ENCODE assay signal across 11 cellular contexts in the genomic region with DNA sequence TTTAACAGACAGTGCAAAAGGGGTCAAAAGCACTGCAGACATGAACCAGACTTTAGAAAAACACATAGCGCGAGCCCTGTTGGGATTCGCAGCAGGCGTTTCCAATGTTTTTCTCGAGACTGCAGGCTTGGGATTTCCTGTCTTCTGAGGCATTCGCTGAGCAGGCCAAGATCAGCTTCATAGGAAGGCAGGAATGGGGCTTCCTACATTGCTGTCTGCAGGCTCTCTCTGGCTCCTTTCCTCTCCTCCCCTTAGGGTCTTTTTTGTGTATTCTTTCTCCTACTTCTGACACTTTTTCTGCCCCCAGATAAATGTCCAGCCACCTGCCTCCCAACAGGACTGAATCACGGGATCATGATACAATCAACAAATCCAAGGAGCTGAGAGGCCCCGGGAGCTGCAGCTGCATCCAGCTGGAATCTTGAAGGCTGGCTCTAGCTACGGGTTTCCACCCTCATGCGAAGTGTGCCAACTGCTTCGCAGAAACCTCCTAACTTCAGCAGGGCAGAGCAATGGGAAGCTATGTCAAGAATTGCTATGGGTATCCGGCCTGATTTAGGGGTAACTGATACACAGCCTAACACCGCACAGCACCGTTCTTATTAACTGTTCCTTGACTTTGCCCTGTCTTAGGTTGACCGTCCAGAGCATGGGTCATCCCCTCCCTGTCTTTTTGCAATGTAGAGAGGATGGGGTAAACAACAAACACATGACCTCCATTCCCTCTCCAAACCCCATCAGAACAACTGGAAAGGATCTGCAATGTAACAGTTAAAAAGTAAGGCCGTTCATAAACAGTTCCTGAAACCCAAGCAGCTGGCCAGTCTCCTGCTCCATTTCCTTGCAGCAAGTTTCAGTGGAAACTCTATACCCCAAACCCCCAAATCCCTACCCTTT. TPM values are rescaled to one million over a fixed set of nuclear protein-coding genes. Genes with fewer than 3 reads are reported as not detected.
A peak's percentile ranks its signal among the peaks of the same experiment; 100 is the strongest.
DNase-seq lines count a peak whose midpoint lies in the region; ATAC-seq and TF ChIP-seq lines count a peak whose summit lies in the region.
"Had no signal": no experiment of that assay in that cellular context is flagged by ENCODE, and none has a peak within 500 bp of the region (broad histone marks: within the 10 kb centered on the region; RNA-seq: fewer than 3 reads in every experiment).

No MANE protein-coding gene starts in this region.

- no peak for DNase-seq in activated naive CD8-positive, alpha-beta T cell treated with anti-CD3 and anti-CD28 coated beads, Interleukin-2, amount 10 ng/mL, durations not matched to agents 7 days and 5 days
- DNase-seq in activated naive CD8-positive, alpha-beta T cell treated with anti-CD3 and anti-CD28 coated beads for 36 hours: no peak
- DNase-seq in omental fat pad (ENCODE audit: low spot score) (no peak), vagina (ENCODE audit: extremely low spot score in 2 of 2) (no peak), NCI-H774 (lab: John Stamatoyannopoulos, UW) (no peak), glomerular visceral epithelial cell (ENCODE audit: extremely low spot score) (no peak)
- DNase-seq: activated CD8-positive, alpha-beta T cell treated with anti-CD3 and anti-CD28 coated beads for 36 hours; caudate nucleus; NCI-H1417 had no signal

- intact Hi-C loops in vagina (cut with DNase I): no loop called here

- TF ChIP-seq EP300 in gastroesophageal sphincter (IDR thresholded peaks at IDR 0.05): no peak

- peaks cover 6% of the 10 kb centered on the region for H3K36me3 Mint-ChIP-seq in activated naive CD8-positive, alpha-beta T cell treated with anti-CD3 and anti-CD28 coated beads, Interleukin-2, amount 10 ng/mL, durations not matched to agents 7 days and 5 days
- peaks cover 5% of the 10 kb centered on the region for H3K36me3 Mint-ChIP-seq in activated naive CD8-positive, alpha-beta T cell treated with anti-CD3 and anti-CD28 coated beads for 36 hours

- H3K4me3 ChIP-seq in gastroesophageal sphincter (no peak overlapping the region), vagina (no peak overlapping the region)

- H3K27me3 ChIP-seq in gastroesophageal sphincter (no peaks in the 10 kb centered on the region), vagina (no peaks in the 10 kb centered on the region)

- H3K4me1 Mint-ChIP-seq in activated naive CD8-positive, alpha-beta T cell treated with anti-CD3 and anti-CD28 coated beads, Interleukin-2, amount 10 ng/mL, durations not matched to agents 7 days and 5 days: peaks cover 13% of the 10 kb centered on the region
- H3K4me1 Mint-ChIP-seq in activated naive CD8-positive, alpha-beta T cell treated with anti-CD3 and anti-CD28 coated beads for 36 hours: peaks cover 25% of the 10 kb centered on the region

- 8 to 20% methylated on average over 2 to 15 of the region's 16 CpGs for WGBS in gastroesophageal sphincter (ENCODE audit: low coverage in 1 of 2), 2 donors

- peak overlapping the region; percentile 41 to 77 (median 68) for H3K27ac ChIP-seq in gastroesophageal sphincter
- H3K27ac ChIP-seq in vagina: peak overlapping the region; percentile 74

- POLR2A ChIA-PET in activated naive CD8-positive, alpha-beta T cell treated with anti-CD3 and anti-CD28 coated beads, Interleukin-2, amount 10 ng/mL, durations not matched to agents 7 days and 5 days (lab: Charles Lee): interaction anchor here (2.1 kb wide), 1 partner anchor 32 kb away, joined by 7 read pairs; a partner anchor contains a TSS

- peak overlapping the region; percentile 25 for H3K27ac Mint-ChIP-seq in activated naive CD8-positive, alpha-beta T cell treated with anti-CD3 and anti-CD28 coated beads, Interleukin-2, amount 10 ng/mL, durations not matched to agents 7 days and 5 days
- no peak overlapping the region for H3K27ac Mint-ChIP-seq in activated naive CD8-positive, alpha-beta T cell treated with anti-CD3 and anti-CD28 coated beads for 36 hours
- H3K27ac Mint-ChIP-seq: activated CD8-positive, alpha-beta T cell treated with anti-CD3 and anti-CD28 coated beads for 36 hours had no signal

- peaks cover 0 to 54% (median 33%) of the 10 kb centered on the region in 3 donors for H3K4me1 ChIP-seq in gastroesophageal sphincter
- H3K4me1 ChIP-seq in vagina: peaks cover 47% of the 10 kb centered on the region

- H3K9me3 ChIP-seq in gastroesophageal sphincter: no peaks in the 10 kb centered on the region
- H3K9me3 ChIP-seq in vagina: no peaks in the 10 kb centered on the region

- peaks cover 0 to 18% of the 10 kb centered on the region in 2 donors for H3K36me3 ChIP-seq in gastroesophageal sphincter
- H3K36me3 ChIP-seq in vagina: peaks cover 0 to 8% of the 10 kb centered on the region in 2 donors

- TF ChIP-seq POLR2A in gastroesophageal sphincter (IDR thresholded peaks at IDR 0.05): no peak
- TF ChIP-seq POLR2A in vagina (IDR thresholded peaks at IDR 0.05): no peak

- no peak for ATAC-seq in activated naive CD8-positive, alpha-beta T cell treated with anti-CD3 and anti-CD28 coated beads, Interleukin-2, amount 10 ng/mL, durations not matched to agents 7 days and 5 days (ENCODE audit: low read depth)
- ATAC-seq in gastroesophageal sphincter: peak; percentile 80
- peak; percentile 65 for ATAC-seq in omental fat pad (ENCODE audit: low FRiP score)
- no peak for ATAC-seq in HG03565 (IDR thresholded peaks at IDR 0.05; ENCODE audit: unreplicated experiment)
- ATAC-seq: activated CD8-positive, alpha-beta T cell treated with anti-CD3 and anti-CD28 coated beads for 36 hours had no signal

- no peak overlapping the region for H3K4me3 Mint-ChIP-seq in activated naive CD8-positive, alpha-beta T cell treated with anti-CD3 and anti-CD28 coated beads, Interleukin-2, amount 10 ng/mL, durations not matched to agents 7 days and 5 days
- no peak overlapping the region for H3K4me3 Mint-ChIP-seq in activated naive CD8-positive, alpha-beta T cell treated with anti-CD3 and anti-CD28 coated beads for 36 hours
- H3K4me3 Mint-ChIP-seq: activated CD8-positive, alpha-beta T cell treated with anti-CD3 and anti-CD28 coated beads for 36 hours had no signal

- TF ChIP-seq CTCF in gastroesophageal sphincter (IDR thresholded peaks at IDR 0.05) (no peak), omental fat pad (IDR thresholded peaks at IDR 0.05) (no peak), vagina (IDR thresholded peaks at IDR 0.05) (no peak)

- H3K9me3 Mint-ChIP-seq in activated naive CD8-positive, alpha-beta T cell treated with anti-CD3 and anti-CD28 coated beads, Interleukin-2, amount 10 ng/mL, durations not matched to agents 7 days and 5 days: no peaks in the 10 kb centered on the region
- no peaks in the 10 kb centered on the region for H3K9me3 Mint-ChIP-seq in activated naive CD8-positive, alpha-beta T cell treated with anti-CD3 and anti-CD28 coated beads for 36 hours
- H3K9me3 Mint-ChIP-seq: activated CD8-positive, alpha-beta T cell treated with anti-CD3 and anti-CD28 coated beads for 36 hours had no signal

- no peaks in the 10 kb centered on the region for H3K27me3 Mint-ChIP-seq in activated naive CD8-positive, alpha-beta T cell treated with anti-CD3 and anti-CD28 coated beads, Interleukin-2, amount 10 ng/mL, durations not matched to agents 7 days and 5 days
- H3K27me3 Mint-ChIP-seq in activated naive CD8-positive, alpha-beta T cell treated with anti-CD3 and anti-CD28 coated beads for 36 hours: no peaks in the 10 kb centered on the region
- H3K27me3 Mint-ChIP-seq: activated CD8-positive, alpha-beta T cell treated with anti-CD3 and anti-CD28 coated beads for 36 hours had no signal

RNA-seq across cellular contexts. Expression of a gene that starts 31.6 kb away (rescaled TPM):
- total RNA-seq in activated naive CD8-positive, alpha-beta T cell treated with anti-CD3 and anti-CD28 coated beads, Interleukin-2, amount 10 ng/mL, durations not matched to agents 7 days and 5 days: 100 to 1,000 TPM; 127 to 131 TPM
- total RNA-seq in activated naive CD8-positive, alpha-beta T cell treated with anti-CD3 and anti-CD28 coated beads for 36 hours: 100 to 1,000 TPM; 198 to 235 TPM
- 10 to 100 TPM; 47.5 to 90.9 (median 70.2) TPM for total RNA-seq in gastroesophageal sphincter
- total RNA-seq in omental fat pad: 100 to 1,000 TPM; 101 to 232 (median 110) TPM
- 159 TPM for total RNA-seq in vagina

RNA-seq across cellular contexts. Expression of a gene that starts 31.8 kb away (rescaled TPM):
- 10 to 100 TPM; 32.2 to 37.5 TPM for total RNA-seq in activated naive CD8-positive, alpha-beta T cell treated with anti-CD3 and anti-CD28 coated beads, Interleukin-2, amount 10 ng/mL, durations not matched to agents 7 days and 5 days
- total RNA-seq in activated naive CD8-positive, alpha-beta T cell treated with anti-CD3 and anti-CD28 coated beads for 36 hours: 10 to 100 TPM; 30.1 to 30.9 TPM
- total RNA-seq in gastroesophageal sphincter: 10 to 100 TPM in 2 of 4 donors, 1 to 10 TPM in 2; 6.3 to 13.5 (median 9.9) TPM
- total RNA-seq in omental fat pad: 10 to 100 TPM in 1 of 4 donors, 1 to 10 TPM in 3; 5.8 to 12.3 (median 7.3) TPM
- total RNA-seq in vagina: 8.6 TPM

Comparison
In these comparisons a context has a peak if more than half of its experiments do, and no peak if none do; other contexts are left out.
1. ATAC-seq: peak in gastroesophageal sphincter (single experiment) and omental fat pad (single experiment); none in activated naive CD8-positive, alpha-beta T cell treated with anti-CD3 and anti-CD28 coated beads, Interleukin-2, amount 10 ng/mL, durations not matched to agents 7 days and 5 days (single experiment) and HG03565 (single experiment).